11 cellular contexts compared by ENCODE assay signal in the genomic region with DNA sequence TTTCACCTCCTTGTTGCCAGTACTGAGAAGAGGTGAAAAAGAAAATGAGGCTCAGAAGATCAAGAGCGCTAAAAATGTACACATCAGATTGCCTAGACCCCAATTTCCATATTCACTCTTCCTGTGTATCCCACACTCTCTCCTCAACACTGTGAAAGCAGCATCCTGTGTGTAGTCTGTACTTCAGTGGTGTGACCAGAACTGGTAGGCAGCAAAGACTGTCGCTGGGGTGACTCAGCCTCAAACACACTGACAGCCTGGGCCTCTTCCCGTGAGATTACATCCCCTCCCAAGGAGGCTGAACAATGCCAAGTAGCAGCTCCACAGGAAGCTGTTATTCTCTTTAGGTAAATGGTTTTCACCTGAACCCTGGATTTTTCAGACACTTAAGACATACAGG.
DNase-seq lines count a peak whose midpoint lies in the region; ATAC-seq and TF ChIP-seq lines count a peak whose summit lies in the region.
"Had no signal": no experiment of that assay in that cellular context is flagged by ENCODE, and none has a peak within 500 bp of the region (broad histone marks: within the 10 kb centered on the region; RNA-seq: fewer than 3 reads in every experiment).

No MANE protein-coding gene starts in this region.

- DNase-seq in ACHN (peak; percentile 1), GM23338 (ENCODE audit: low spot score) (peak; percentile 12), hepatocyte (ENCODE audit: low spot score) (peak; percentile 46)
- DNase-seq: aorta, SHP77 had no signal

- H3K79me2 ChIP-seq in GM23338 (replicated peaks; ENCODE audit: insufficient read depth) (no peaks in the 10 kb centered on the region), hepatocyte (no peaks in the 10 kb centered on the region)

- ATAC-seq in GM23338 (peak; percentile 81), SK-N-SH treated with all-trans-retinoic acid at 6 μM for 48 hours (peak; percentile 54; the same call in 1 of the 3 replicates), GM21825 (IDR thresholded peaks at IDR 0.05; ENCODE audit: unreplicated experiment) (no peak), HG03521 (IDR thresholded peaks at IDR 0.05; ENCODE audit: unreplicated experiment) (no peak), gastroesophageal sphincter (no peak), GM18502 (IDR thresholded peaks at IDR 0.05; ENCODE audit: poor library complexity, unreplicated experiment) (no peak)

- no peaks in the 10 kb centered on the region for H3K27me3 Mint-ChIP-seq in GM23338 (ENCODE audit: insufficient read depth, low read depth, poor library complexity)

- H3K4me2 ChIP-seq in GM23338 (no peak overlapping the region), hepatocyte (no peak overlapping the region)
- H3K4me2 ChIP-seq: BLaER1 had no signal

- no peaks in the 10 kb centered on the region for H3K9me2 ChIP-seq in GM23338 (ENCODE audit: insufficient read depth)
- no peaks in the 10 kb centered on the region for H3K9me2 ChIP-seq in hepatocyte (replicated peaks; ENCODE audit: insufficient read depth)

- H3K9me3 ChIP-seq in hepatocyte (ENCODE audit: low read depth) (no peaks in the 10 kb centered on the region), gastroesophageal sphincter (no peaks in the 10 kb centered on the region)

- H3K27ac ChIP-seq in GM23338 (ENCODE audit: low read depth) = no peak overlapping the region
- no peak overlapping the region for H3K27ac ChIP-seq in hepatocyte
- no peak overlapping the region for H3K27ac ChIP-seq in gastroesophageal sphincter
- H3K27ac ChIP-seq: BLaER1 had no signal

- H3F3A ChIP-seq in GM23338 (replicated peaks; ENCODE audit: low read depth) = no peaks in the 10 kb centered on the region

- H3K36me3 Mint-ChIP-seq in GM23338 (ENCODE audit: low read depth) = no peaks in the 10 kb centered on the region

- H3K36me3 ChIP-seq in GM23338 (ENCODE audit: insufficient read depth) = no peaks in the 10 kb centered on the region
- no peaks in the 10 kb centered on the region for H3K36me3 ChIP-seq in hepatocyte (replicated peaks; ENCODE audit: insufficient read depth, low read depth)
- H3K36me3 ChIP-seq in gastroesophageal sphincter = no peaks in the 10 kb centered on the region
- H3K36me3 ChIP-seq: BLaER1 had no signal

- no peak overlapping the region for H3K27ac Mint-ChIP-seq in GM23338

- H4K20me1 ChIP-seq in GM23338 (replicated peaks; ENCODE audit: insufficient read depth) (no peaks in the 10 kb centered on the region), hepatocyte (ENCODE audit: insufficient read depth, poor library complexity, severe bottlenecking) (no peaks in the 10 kb centered on the region)
- H4K20me1 ChIP-seq: BLaER1 had no signal

- H3K9me3 Mint-ChIP-seq in GM23338 = no peaks in the 10 kb centered on the region; the same call in 1 of the 3 replicates

- no peak for TF ChIP-seq EP300 in gastroesophageal sphincter (IDR thresholded peaks at IDR 0.05)

- H3K4me3 Mint-ChIP-seq in GM23338 = no peak overlapping the region

- no peaks in the 10 kb centered on the region for H3K27me3 ChIP-seq in GM23338 (ENCODE audit: insufficient read depth)
- no peaks in the 10 kb centered on the region for H3K27me3 ChIP-seq in hepatocyte
- H3K27me3 ChIP-seq in gastroesophageal sphincter = no peaks in the 10 kb centered on the region
- H3K27me3 ChIP-seq: BLaER1 had no signal

- H3K4me3 ChIP-seq in GM23338 (no peak overlapping the region), hepatocyte (no peak overlapping the region), gastroesophageal sphincter (no peak overlapping the region)
- H3K4me3 ChIP-seq: BLaER1 had no signal

- peaks cover 4% of the 10 kb centered on the region for H3K4me1 Mint-ChIP-seq in GM23338

- no peak for TF ChIP-seq CTCF in GM23338 (conservative IDR thresholded peaks at IDR 0.05; ENCODE audit: low read depth in 2 of 2)
- TF ChIP-seq CTCF in hepatocyte (IDR thresholded peaks at IDR 0.05; ENCODE audit: poor library complexity) = no peak
- no peak for TF ChIP-seq CTCF in gastroesophageal sphincter (IDR thresholded peaks at IDR 0.05)

- no peak for TF ChIP-seq POLR2A in gastroesophageal sphincter (IDR thresholded peaks at IDR 0.05)

- 47% methylated on average over 3 of the region's 3 CpGs for WGBS in hepatocyte (ENCODE audit: low lambda C conversion rate, missing lambda C conversion rate)
- 55 to 90% methylated on average over 2 to 3 of the region's 3 CpGs for WGBS in gastroesophageal sphincter (ENCODE audit: low coverage in 1 of 2), 2 donors

- H2AFZ ChIP-seq in GM23338 = no peak overlapping the region
- H2AFZ ChIP-seq in hepatocyte = no peak overlapping the region

- in situ Hi-C loops in ACHN (cut with HindIII; ENCODE audit: low pct_ligation_motif_present, low pct_unique_long_range_greater_than_20kb, low sequenced_read_pairs) = no loop called here

- H3K4me1 ChIP-seq in GM23338 (ENCODE audit: insufficient read depth) = no peaks in the 10 kb centered on the region
- no peaks in the 10 kb centered on the region for H3K4me1 ChIP-seq in hepatocyte (ENCODE audit: insufficient read depth)
- H3K4me1 ChIP-seq in gastroesophageal sphincter = peaks cover 0 to 9% (median 0%) of the 10 kb centered on the region in 3 donors
- H3K4me1 ChIP-seq: BLaER1 had no signal

TF ChIP-seq in GM23338, 12 proteins besides CTCF, POLR2A, EP300 and RAD21 (continues in another document):
- TF ChIP-seq POLR2AphosphoS5 (IDR thresholded peaks at IDR 0.05; ENCODE audit: low read depth) (no peak), NANOG (IDR thresholded peaks at IDR 0.05; ENCODE audit: borderline replicate concordance) (no peak), ZNF331 (CRISPR knock-in tag; IDR thresholded peaks at IDR 0.05; ENCODE audit: low read depth) (no peak)
- TF ChIP-seq, protein P1, sequence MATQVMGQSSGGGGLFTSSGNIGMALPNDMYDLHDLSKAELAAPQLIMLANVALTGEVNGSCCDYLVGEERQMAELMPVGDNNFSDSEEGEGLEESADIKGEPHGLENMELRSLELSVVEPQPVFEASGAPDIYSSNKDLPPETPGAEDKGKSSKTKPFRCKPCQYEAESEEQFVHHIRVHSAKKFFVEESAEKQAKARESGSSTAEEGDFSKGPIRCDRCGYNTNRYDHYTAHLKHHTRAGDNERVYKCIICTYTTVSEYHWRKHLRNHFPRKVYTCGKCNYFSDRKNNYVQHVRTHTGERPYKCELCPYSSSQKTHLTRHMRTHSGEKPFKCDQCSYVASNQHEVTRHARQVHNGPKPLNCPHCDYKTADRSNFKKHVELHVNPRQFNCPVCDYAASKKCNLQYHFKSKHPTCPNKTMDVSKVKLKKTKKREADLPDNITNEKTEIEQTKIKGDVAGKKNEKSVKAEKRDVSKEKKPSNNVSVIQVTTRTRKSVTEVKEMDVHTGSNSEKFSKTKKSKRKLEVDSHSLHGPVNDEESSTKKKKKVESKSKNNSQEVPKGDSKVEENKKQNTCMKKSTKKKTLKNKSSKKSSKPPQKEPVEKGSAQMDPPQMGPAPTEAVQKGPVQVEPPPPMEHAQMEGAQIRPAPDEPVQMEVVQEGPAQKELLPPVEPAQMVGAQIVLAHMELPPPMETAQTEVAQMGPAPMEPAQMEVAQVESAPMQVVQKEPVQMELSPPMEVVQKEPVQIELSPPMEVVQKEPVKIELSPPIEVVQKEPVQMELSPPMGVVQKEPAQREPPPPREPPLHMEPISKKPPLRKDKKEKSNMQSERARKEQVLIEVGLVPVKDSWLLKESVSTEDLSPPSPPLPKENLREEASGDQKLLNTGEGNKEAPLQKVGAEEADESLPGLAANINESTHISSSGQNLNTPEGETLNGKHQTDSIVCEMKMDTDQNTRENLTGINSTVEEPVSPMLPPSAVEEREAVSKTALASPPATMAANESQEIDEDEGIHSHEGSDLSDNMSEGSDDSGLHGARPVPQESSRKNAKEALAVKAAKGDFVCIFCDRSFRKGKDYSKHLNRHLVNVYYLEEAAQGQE (IDR thresholded peaks at IDR 0.05; ENCODE audit: unreplicated experiment) = no peak

TF ChIP-seq in SK-N-SH treated with all-trans-retinoic acid at 6 μM for 48 hours, 23 proteins besides CTCF, POLR2A, EP300 and RAD21 (continues in another document):
- TF ChIP-seq OSR1 (CRISPR knock-in tag; IDR thresholded peaks at IDR 0.05) = no peak
- TF ChIP-seq CSDC2 (CRISPR knock-in tag; IDR thresholded peaks at IDR 0.05) = no peak
- TF ChIP-seq TCF4 (CRISPR knock-in tag; IDR thresholded peaks at IDR 0.05; ENCODE audit: borderline replicate concordance) = no peak
- TF ChIP-seq, protein P2, sequence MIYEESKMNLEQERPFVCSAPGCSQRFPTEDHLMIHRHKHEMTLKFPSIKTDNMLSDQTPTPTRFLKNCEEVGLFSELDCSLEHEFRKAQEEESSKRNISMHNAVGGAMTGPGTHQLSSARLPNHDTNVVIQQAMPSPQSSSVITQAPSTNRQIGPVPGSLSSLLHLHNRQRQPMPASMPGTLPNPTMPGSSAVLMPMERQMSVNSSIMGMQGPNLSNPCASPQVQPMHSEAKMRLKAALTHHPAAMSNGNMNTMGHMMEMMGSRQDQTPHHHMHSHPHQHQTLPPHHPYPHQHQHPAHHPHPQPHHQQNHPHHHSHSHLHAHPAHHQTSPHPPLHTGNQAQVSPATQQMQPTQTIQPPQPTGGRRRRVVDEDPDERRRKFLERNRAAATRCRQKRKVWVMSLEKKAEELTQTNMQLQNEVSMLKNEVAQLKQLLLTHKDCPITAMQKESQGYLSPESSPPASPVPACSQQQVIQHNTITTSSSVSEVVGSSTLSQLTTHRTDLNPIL (CRISPR knock-in tag; IDR thresholded peaks at IDR 0.05; ENCODE audit: low read depth) = no peak
- TF ChIP-seq BACH2 (CRISPR knock-in tag; IDR thresholded peaks at IDR 0.05; ENCODE audit: borderline replicate concordance) = no peak
- TF ChIP-seq, protein P3, sequence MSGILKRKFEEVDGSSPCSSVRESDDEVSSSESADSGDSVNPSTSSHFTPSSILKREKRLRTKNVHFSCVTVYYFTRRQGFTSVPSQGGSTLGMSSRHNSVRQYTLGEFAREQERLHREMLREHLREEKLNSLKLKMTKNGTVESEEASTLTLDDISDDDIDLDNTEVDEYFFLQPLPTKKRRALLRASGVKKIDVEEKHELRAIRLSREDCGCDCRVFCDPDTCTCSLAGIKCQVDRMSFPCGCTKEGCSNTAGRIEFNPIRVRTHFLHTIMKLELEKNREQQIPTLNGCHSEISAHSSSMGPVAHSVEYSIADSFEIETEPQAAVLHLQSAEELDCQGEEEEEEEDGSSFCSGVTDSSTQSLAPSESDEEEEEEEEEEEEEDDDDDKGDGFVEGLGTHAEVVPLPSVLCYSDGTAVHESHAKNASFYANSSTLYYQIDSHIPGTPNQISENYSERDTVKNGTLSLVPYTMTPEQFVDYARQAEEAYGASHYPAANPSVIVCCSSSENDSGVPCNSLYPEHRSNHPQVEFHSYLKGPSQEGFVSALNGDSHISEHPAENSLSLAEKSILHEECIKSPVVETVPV (CRISPR knock-in tag; IDR thresholded peaks at IDR 0.05) = no peak
- no peak for TF ChIP-seq RARB (CRISPR knock-in tag; IDR thresholded peaks at IDR 0.05)
- no peak for TF ChIP-seq ISL1 (CRISPR knock-in tag; IDR thresholded peaks at IDR 0.05)

Comparison
In these comparisons a context has a peak if more than half of its experiments do, and no peak if none do; other contexts are left out.
1. ATAC-seq: peak in GM23338 (single experiment) and SK-N-SH treated with all-trans-retinoic acid at 6 μM for 48 hours (single experiment); none in GM21825 (single experiment), HG03521 (single experiment), gastroesophageal sphincter (single experiment) and GM18502 (single experiment).
2. Peak in every context shown above with its lines, with median percentiles within 50 percentile points of each other: DNase-seq.